1 cellular context compared by ENCODE assay signal in genomic region chr3:114213669-114214541, GRCh38.
A peak's percentile ranks its signal among the peaks of the same experiment; 100 is the strongest.
TF ChIP-seq lines count a peak whose summit lies in the region.

No MANE protein-coding gene starts in this region.

TF ChIP-seq in SK-N-SH, 30 proteins besides CTCF, POLR2A, EP300 and RAD21 (continued from another document):
- TF ChIP-seq REST (IDR thresholded peaks at IDR 0.05; ENCODE audit: low read depth, low read length) (no peak), JUND (IDR thresholded peaks at IDR 0.05) (no peak), NRF1 (IDR thresholded peaks at IDR 0.05; ENCODE audit: low read depth, low read length) (0 out of 2 replicates have a peak, but pooled peaks have one; percentile 9), GATA2 (CRISPR knock-in tag; IDR thresholded peaks at IDR 0.05) (0 out of 2 replicates have a peak, but pooled peaks have one; percentile 51), ZBTB33 (IDR thresholded peaks at IDR 0.05; ENCODE audit: borderline replicate concordance, low read depth) (no peak), SIN3A (IDR thresholded peaks at IDR 0.05; ENCODE audit: borderline replicate concordance, low read depth, low read length) (no peak), MXI1 (IDR thresholded peaks at IDR 0.05; ENCODE audit: low read depth, low read length) (no peak), SMC3 (IDR thresholded peaks at IDR 0.05; ENCODE audit: low read depth, low read length) (no peak), CHD2 (IDR thresholded peaks at IDR 0.05; ENCODE audit: low read length, partially characterized antibody) (no peak), FOSL2 (IDR thresholded peaks at IDR 0.05; ENCODE audit: borderline replicate concordance, low read depth) (peak; percentile 24; the same call in 1 of the 2 replicates), TAF1 (IDR thresholded peaks at IDR 0.05; ENCODE audit: borderline replicate concordance, low read depth, low read length) (no peak), ELF1 (IDR thresholded peaks at IDR 0.05) (no peak), NFIC (IDR thresholded peaks at IDR 0.05; ENCODE audit: borderline replicate concordance) (no peak), TEAD4 (IDR thresholded peaks at IDR 0.05; ENCODE audit: borderline replicate concordance, insufficient read depth) (no peak), USF2 (IDR thresholded peaks at IDR 0.05; ENCODE audit: borderline replicate concordance, low read depth, low read length) (no peak)
- TF ChIP-seq, protein P1, sequence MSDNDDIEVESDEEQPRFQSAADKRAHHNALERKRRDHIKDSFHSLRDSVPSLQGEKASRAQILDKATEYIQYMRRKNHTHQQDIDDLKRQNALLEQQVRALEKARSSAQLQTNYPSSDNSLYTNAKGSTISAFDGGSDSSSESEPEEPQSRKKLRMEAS (IDR thresholded peaks at IDR 0.05; ENCODE audit: low read depth) = peak; percentile 46; the same call in 1 of the 2 replicates
